ENCODE assay signal across 8 cellular contexts in genomic region chr2:151761687-151762086, GRCh38. TPM values are rescaled to one million over a fixed set of nuclear protein-coding genes. Genes with fewer than 3 reads are reported as not detected.
"Had no signal": no experiment of that assay in that cellular context is flagged by ENCODE, and none has a peak within 500 bp of the region (broad histone marks: within the 10 kb centered on the region; RNA-seq: fewer than 3 reads in every experiment).

No MANE protein-coding gene starts in this region.

- H3K4me3 ChIP-seq: GM23248, HAP-1 had no signal

- H3K9ac ChIP-seq: GM23248 had no signal

- DNase-seq: GM23248, GOT3, H7, HFFc6, IMR-90 had no signal

- H3K27ac ChIP-seq: GM23248, HL-60 had no signal

- ATAC-seq: HCT116 had no signal

- H3K36me3 ChIP-seq: HAP-1 had no signal

- H2AFZ ChIP-seq: GM23248 had no signal

- H3K9me3 ChIP-seq: HAP-1 had no signal

- H3K4me1 ChIP-seq: HAP-1 had no signal

RNA-seq across cellular contexts. Expression of gene NEB, which starts 27.4 kb away (rescaled TPM):
- polyA plus RNA-seq: IMR-90 had no signal
